In the genomic region with DNA sequence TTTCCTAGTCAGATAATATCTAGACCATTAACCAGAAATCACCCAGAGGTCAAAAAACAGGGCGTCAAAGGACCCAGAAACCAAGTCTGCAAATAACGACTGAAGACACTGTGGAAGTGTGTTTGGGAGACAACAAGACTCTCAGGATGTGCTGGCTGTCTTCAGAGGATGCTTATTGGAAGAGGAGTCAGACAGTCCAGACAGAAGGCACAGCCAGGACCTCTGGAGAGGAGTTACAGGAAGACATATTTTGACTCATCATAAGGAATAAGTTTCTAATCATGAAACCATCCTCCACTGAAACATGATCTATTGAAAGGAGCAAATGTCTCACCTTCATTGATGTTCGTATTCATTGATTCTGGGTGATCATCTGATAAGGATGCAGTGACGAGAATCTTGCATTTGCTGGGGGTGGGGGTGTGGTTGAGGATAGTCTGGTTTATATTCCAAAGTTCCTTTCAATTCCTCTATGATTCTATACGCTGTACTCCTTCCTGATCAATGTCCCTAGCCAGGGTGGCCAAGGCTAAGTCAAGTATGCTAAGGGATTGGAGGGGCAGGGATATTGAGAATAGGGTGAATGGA, we compare ENCODE assay signal across 21 cellular contexts. TPM values are rescaled to one million over a fixed set of nuclear protein-coding genes. Genes with fewer than 3 reads are reported as not detected.
DNase-seq lines count a peak whose midpoint lies in the region; ATAC-seq, FAIRE-seq and TF ChIP-seq lines count a peak whose summit lies in the region.
"Had no signal": no experiment of that assay in that cellular context is flagged by ENCODE, and none has a peak within 500 bp of the region (broad histone marks: within the 10 kb centered on the region; RNA-seq: fewer than 3 reads in every experiment).

No MANE protein-coding gene starts in this region.

- no peak for TF ChIP-seq EP300 in SK-N-SH (IDR thresholded peaks at IDR 0.05; ENCODE audit: borderline replicate concordance in 1 of 2, low read depth in 1 of 2, low read length in 1 of 2)

- no peaks in the 10 kb centered on the region for H3K36me3 ChIP-seq in SK-N-SH (replicated peaks in 1 of 2; ENCODE audit: control insufficient read depth in 1 of 2, insufficient read depth in 2 of 2, low read length in 1 of 2)
- H3K36me3 ChIP-seq in astrocyte (ENCODE audit: insufficient read depth, low read length), result no peaks in the 10 kb centered on the region
- H3K36me3 ChIP-seq: left ventricle myocardium inferior, prostate gland, SJSA1, WERI-Rb-1 had no signal

- TF ChIP-seq POLR2A in erythroblast (IDR thresholded peaks at IDR 0.05; ENCODE audit: low read length), result no peak

- H3K27ac ChIP-seq in SK-N-SH (ENCODE audit: low read depth in 2 of 2, low read length in 1 of 2) (peak overlapping the region in 1 of 2 experiments; percentile 13; a peak in 1 of 4 replicates), astrocyte (ENCODE audit: low read depth, low read length) (no peak overlapping the region)
- H3K27ac ChIP-seq: left ventricle myocardium inferior, prostate gland, SJSA1, WERI-Rb-1 had no signal

- H2AFZ ChIP-seq in SK-N-SH (ENCODE audit: low read depth) (peak overlapping the region; percentile 71; the same call in 1 of the 2 replicates), astrocyte (ENCODE audit: low read depth, low read length) (no peak overlapping the region)

- H3K9me3 ChIP-seq in SK-N-SH (no peaks in the 10 kb centered on the region), astrocyte (ENCODE audit: insufficient read depth, low read depth, low read length) (no peaks in the 10 kb centered on the region)
- H3K9me3 ChIP-seq: left ventricle myocardium inferior, prostate gland, SJSA1 had no signal

- H4K20me1 ChIP-seq in SK-N-SH (ENCODE audit: insufficient read depth), result no peaks in the 10 kb centered on the region
- no peaks in the 10 kb centered on the region for H4K20me1 ChIP-seq in astrocyte (ENCODE audit: insufficient read depth, low read length)

- no peaks in the 10 kb centered on the region for H3K9me2 ChIP-seq in SK-N-SH

- no peaks in the 10 kb centered on the region for H3K79me2 ChIP-seq in SK-N-SH (ENCODE audit: insufficient read depth)
- H3K79me2 ChIP-seq in astrocyte (ENCODE audit: insufficient read depth, low read length), result no peaks in the 10 kb centered on the region

- WGBS in SK-N-SH (ENCODE audit: low lambda C conversion rate), result 61% methylated on average over 5 of the region's 5 CpGs

- no peak overlapping the region for H3K4me3 ChIP-seq in SK-N-SH (ENCODE audit: low read depth in 2 of 2, low read length in 1 of 2)
- no peak overlapping the region for H3K4me3 ChIP-seq in astrocyte (ENCODE audit: insufficient read depth, low read depth, low read length)
- H3K4me3 ChIP-seq: left ventricle myocardium inferior, prostate gland, SJSA1 had no signal

- no peak overlapping the region for H3K4me3 Mint-ChIP-seq in natural killer cell treated with Interleukin-12 subunit alpha and Interleukin-12 subunit beta and Interleukin-15 and Interleukin-18, amount 100 ng/mL, for 72 hours
- H3K4me3 Mint-ChIP-seq in natural killer cell (no peak overlapping the region), astrocyte (ENCODE audit: unreplicated experiment) (peak overlapping the region; percentile 6)
- H3K4me3 Mint-ChIP-seq: H9; stimulated activated effector memory CD8-positive, alpha-beta T cell treated with anti-CD3 and anti-CD28 coated beads, Interleukin-12 subunit alpha, Interleukin-12 subunit beta, amount 100 ng/mL, for 72 hours had no signal

- intact Hi-C loops in natural killer cell (cut with micrococcal nuclease), result no loop called here

- peaks cover 18% of the 10 kb centered on the region for H3F3A ChIP-seq in SK-N-SH (replicated peaks; ENCODE audit: insufficient read depth)

- TF ChIP-seq CTCF in natural killer cell (IDR thresholded peaks at IDR 0.05), result no peak
- TF ChIP-seq CTCF in SK-N-SH (IDR thresholded peaks at IDR 0.05), result no peak
- no peak for TF ChIP-seq CTCF in astrocyte (IDR thresholded peaks at IDR 0.05; ENCODE audit: insufficient read depth, low read depth, low read length)

- peaks cover 39 to 45% of the 10 kb centered on the region in 2 donors for H3K4me1 Mint-ChIP-seq in natural killer cell treated with Interleukin-12 subunit alpha and Interleukin-12 subunit beta and Interleukin-15 and Interleukin-18, amount 100 ng/mL, for 72 hours (ENCODE audit: low read depth in 2 of 2)
- H3K4me1 Mint-ChIP-seq in natural killer cell, result peaks cover 24 to 38% of the 10 kb centered on the region in 2 donors
- H3K4me1 Mint-ChIP-seq in astrocyte (ENCODE audit: low read depth, unreplicated experiment), result peaks cover 28% of the 10 kb centered on the region

- H3K9ac ChIP-seq in SK-N-SH (no peak overlapping the region), astrocyte (ENCODE audit: low read length) (no peak overlapping the region)

- POLR2A ChIA-PET in SK-N-SH (lab: Yijun Ruan, JAX), result no interaction called here

- H3K27ac Mint-ChIP-seq in natural killer cell treated with Interleukin-12 subunit alpha and Interleukin-12 subunit beta and Interleukin-15 and Interleukin-18, amount 100 ng/mL, for 72 hours, result peak overlapping the region; percentile 56 to 99
- H3K27ac Mint-ChIP-seq in natural killer cell (no peak overlapping the region), astrocyte (ENCODE audit: unreplicated experiment) (no peak overlapping the region)
- H3K27ac Mint-ChIP-seq: H9 had no signal

- CTCF ChIA-PET in SK-N-SH (lab: Yijun Ruan, JAX), result no interaction called here

- no peaks in the 10 kb centered on the region for H3K9me3 Mint-ChIP-seq in natural killer cell treated with Interleukin-12 subunit alpha and Interleukin-12 subunit beta and Interleukin-15 and Interleukin-18, amount 100 ng/mL, for 72 hours
- H3K9me3 Mint-ChIP-seq in natural killer cell (no peaks in the 10 kb centered on the region), astrocyte (ENCODE audit: unreplicated experiment) (peaks cover 4% of the 10 kb centered on the region)
- H3K9me3 Mint-ChIP-seq: H9; stimulated activated effector memory CD8-positive, alpha-beta T cell treated with anti-CD3 and anti-CD28 coated beads, Interleukin-12 subunit alpha, Interleukin-12 subunit beta, amount 100 ng/mL, for 72 hours had no signal

- no peak for TF ChIP-seq RAD21 in SK-N-SH (IDR thresholded peaks at IDR 0.05; ENCODE audit: low read length)

- H3K27me3 ChIP-seq in SK-N-SH (ENCODE audit: insufficient read depth) (no peaks in the 10 kb centered on the region), astrocyte (ENCODE audit: insufficient read depth, low read length) (no peaks in the 10 kb centered on the region)
- H3K27me3 ChIP-seq: SJSA1 had no signal

- no peak for FAIRE-seq in astrocyte (lab: Jason Lieb, UNC)
- FAIRE-seq: RCC 7860 had no signal

- no peak overlapping the region for H3K4me2 ChIP-seq in SK-N-SH
- no peak overlapping the region for H3K4me2 ChIP-seq in astrocyte (ENCODE audit: low read length)

- no peaks in the 10 kb centered on the region for H3K4me1 ChIP-seq in SK-N-SH (ENCODE audit: control insufficient read depth in 1 of 2, insufficient read depth in 2 of 2, low read depth in 1 of 2, low read length in 1 of 2)
- H3K4me1 ChIP-seq in astrocyte (ENCODE audit: insufficient read depth, low read length), result peaks cover 10% of the 10 kb centered on the region
- H3K4me1 ChIP-seq: left ventricle myocardium inferior, prostate gland, SJSA1 had no signal

- H3K27me3 Mint-ChIP-seq in natural killer cell treated with Interleukin-12 subunit alpha and Interleukin-12 subunit beta and Interleukin-15 and Interleukin-18, amount 100 ng/mL, for 72 hours, result no peaks in the 10 kb centered on the region
- H3K27me3 Mint-ChIP-seq in natural killer cell (ENCODE audit: low read depth in 2 of 2) (no peaks in the 10 kb centered on the region), astrocyte (ENCODE audit: low read depth, unreplicated experiment) (peaks cover 2% of the 10 kb centered on the region)

- DNase-seq in natural killer cell treated with Interleukin-12 subunit alpha and Interleukin-12 subunit beta and Interleukin-15 and Interleukin-18, amount 100 ng/mL, for 72 hours (ENCODE audit: low spot score), result no peak
- DNase-seq in natural killer cell (no peak), SK-N-SH (no peak), astrocyte (ENCODE audit: low read depth) (no peak), HT-29 (ENCODE audit: low spot score) (no peak), erythroblast (lab: John Stamatoyannopoulos, UW) (no peak)
- DNase-seq: cerebellar nuclear complex; foreskin fibroblast; H9; left ventricle myocardium inferior; NCI-H1417 treated with DMSO at 0.1 percent for 48 hours; NK-92 treated with Interleukin-12 subunit alpha and Interleukin-12 subunit beta, amount 100 ng/mL, for 24 hours; WERI-Rb-1 had no signal

- ATAC-seq in natural killer cell treated with Interleukin-12 subunit alpha and Interleukin-12 subunit beta and Interleukin-15 and Interleukin-18, amount 100 ng/mL, for 72 hours, result no peak
- ATAC-seq in natural killer cell, result no peak
- no peak for ATAC-seq in HG02973 (IDR thresholded peaks at IDR 0.05; ENCODE audit: unreplicated experiment)
- ATAC-seq: stimulated activated effector memory CD8-positive, alpha-beta T cell treated with anti-CD3 and anti-CD28 coated beads, Interleukin-12 subunit alpha, Interleukin-12 subunit beta, amount 100 ng/mL, for 72 hours had no signal

- H3K36me3 Mint-ChIP-seq in natural killer cell treated with Interleukin-12 subunit alpha and Interleukin-12 subunit beta and Interleukin-15 and Interleukin-18, amount 100 ng/mL, for 72 hours, result no peaks in the 10 kb centered on the region
- H3K36me3 Mint-ChIP-seq in natural killer cell, result no peaks in the 10 kb centered on the region
- H3K36me3 Mint-ChIP-seq in astrocyte (ENCODE audit: low read depth, unreplicated experiment), result peaks cover 6% of the 10 kb centered on the region

TF ChIP-seq in SK-N-SH, 30 proteins besides CTCF, POLR2A, EP300 and RAD21 (continues in another document):
- no peak for TF ChIP-seq YY1 (IDR thresholded peaks at IDR 0.05; ENCODE audit: low read depth)
- TF ChIP-seq ELF1 (IDR thresholded peaks at IDR 0.05), result no peak

RNA-seq across cellular contexts. Expression of a gene that starts 2.5 kb away (rescaled TPM):
- total RNA-seq in natural killer cell treated with Interleukin-12 subunit alpha and Interleukin-12 subunit beta and Interleukin-15 and Interleukin-18, amount 100 ng/mL, for 72 hours, result 1 to 10 TPM; 3.1 to 6.3 TPM
- total RNA-seq in natural killer cell (1 to 10 TPM in 1 of 3 donors, under 1 TPM in 2; 0.56 to 1.3 (median 0.86) TPM), astrocyte (0.07 and 0.12 TPM in 2 replicates)
- polyA plus RNA-seq in SK-N-SH (2012; rRNA removed), result 0.02 TPM in 1 of 2 replicates, not detected in the other
- polyA plus RNA-seq in SK-N-SH (2012; cell fraction: cytosol; rRNA removed), result not detected in 2 replicates
- not detected in 2 replicates for polyA plus RNA-seq in SK-N-SH (2012; cell fraction: nucleus; rRNA removed)
- not detected in 2 replicates for total RNA-seq in HT-29 (2014; rRNA removed; shearing (Covaris generic))
- total RNA-seq: epithelial cell of proximal tubule, left ventricle myocardium inferior, M059J, SJSA1, skeletal muscle tissue had no signal

RNA-seq across cellular contexts. Expression of a gene that starts 44.5 kb away (rescaled TPM):
- 10 to 100 TPM; 33.5 to 62.2 TPM for total RNA-seq in natural killer cell treated with Interleukin-12 subunit alpha and Interleukin-12 subunit beta and Interleukin-15 and Interleukin-18, amount 100 ng/mL, for 72 hours
- total RNA-seq in natural killer cell, result 100 to 1,000 TPM; 221 to 255 (median 234) TPM
- polyA plus RNA-seq in SK-N-SH (2012; rRNA removed), result 4.5 and 12.1 TPM in 2 replicates
- polyA plus RNA-seq in SK-N-SH (2012; cell fraction: cytosol; rRNA removed), result 4.6 and 8.6 TPM in 2 replicates
- 21.7 and 24.0 TPM in 2 replicates for polyA plus RNA-seq in SK-N-SH (2012; cell fraction: nucleus; rRNA removed)
- 128 and 138 TPM in 2 replicates for total RNA-seq in astrocyte
- 77.9 and 94.4 TPM in 2 replicates for total RNA-seq in HT-29 (2014; rRNA removed; shearing (Covaris generic))

Comparison
In these comparisons a context has a peak if more than half of its experiments do, and no peak if none do; other contexts are left out.
1. H3K27ac Mint-ChIP-seq: peak in natural killer cell treated with Interleukin-12 subunit alpha and Interleukin-12 subunit beta and Interleukin-15 and Interleukin-18, amount 100 ng/mL, for 72 hours (2 of 2); none in natural killer cell (0 of 2) and astrocyte (single experiment).